Comparison of ENCODE assay signal across 10 cellular contexts in the genomic region with DNA sequence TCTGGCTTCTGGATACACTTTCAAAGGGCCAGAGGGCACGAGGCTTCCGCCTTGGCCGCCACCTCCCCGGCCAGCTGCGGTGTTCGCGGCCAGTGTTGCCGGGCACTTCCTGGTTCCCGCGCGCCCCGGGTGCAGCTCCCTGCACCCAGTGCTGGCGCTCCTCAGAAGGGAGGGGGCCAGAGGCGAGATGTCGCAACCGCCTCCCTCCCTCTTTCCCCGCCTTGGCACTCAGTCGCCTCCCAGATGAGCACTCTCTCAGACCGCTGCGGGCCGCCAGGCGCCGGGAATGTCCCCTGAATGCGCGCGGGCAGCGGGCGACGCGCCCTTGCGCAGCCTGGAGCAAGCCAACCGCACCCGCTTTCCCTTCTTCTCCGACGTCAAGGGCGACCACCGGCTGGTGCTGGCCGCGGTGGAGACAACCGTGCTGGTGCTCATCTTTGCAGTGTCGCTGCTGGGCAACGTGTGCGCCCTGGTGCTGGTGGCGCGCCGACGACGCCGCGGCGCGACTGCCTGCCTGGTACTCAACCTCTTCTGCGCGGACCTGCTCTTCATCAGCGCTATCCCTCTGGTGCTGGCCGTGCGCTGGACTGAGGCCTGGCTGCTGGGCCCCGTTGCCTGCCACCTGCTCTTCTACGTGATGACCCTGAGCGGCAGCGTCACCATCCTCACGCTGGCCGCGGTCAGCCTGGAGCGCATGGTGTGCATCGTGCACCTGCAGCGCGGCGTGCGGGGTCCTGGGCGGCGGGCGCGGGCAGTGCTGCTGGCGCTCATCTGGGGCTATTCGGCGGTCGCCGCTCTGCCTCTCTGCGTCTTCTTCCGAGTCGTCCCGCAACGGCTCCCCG. TPM values are rescaled to one million over a fixed set of nuclear protein-coding genes. Genes with fewer than 3 reads are reported as not detected.
DNase-seq lines count a peak whose midpoint lies in the region; ATAC-seq, FAIRE-seq and TF ChIP-seq lines count a peak whose summit lies in the region.
"Had no signal": no experiment of that assay in that cellular context is flagged by ENCODE, and none has a peak within 500 bp of the region (broad histone marks: within the 10 kb centered on the region; RNA-seq: fewer than 3 reads in every experiment).

TSS of gene FFAR4 (plus strand) at position 231 of the 842 bp plus-strand sequence. CDS start at position 287, 56 bp downstream.

- intact Hi-C loops in HepG2 (cut with micrococcal nuclease; ENCODE audit: unreplicated experiment) = no loop called here

- CTCF ChIA-PET in HepG2 (lab: Yijun Ruan, JAX; ENCODE audit: low intra/inter-chr PET ratio, low total read pairs) = no interaction called here
- CTCF ChIA-PET in activated naive CD4-positive, alpha-beta T cell treated with anti-CD3 and anti-CD28 coated beads, Interleukin-2, amount 10 ng/mL, durations not matched to agents 7 days and 5 days (lab: Charles Lee) = interaction anchor here (2.0 kb wide), 1 partner anchor 12 kb away, joined by 5 read pairs; no protein-coding TSS in a partner anchor

- H3K27ac ChIP-seq in HepG2 (ENCODE audit: extremely low read length, insufficient read depth, low read length) (no peak within 1 kb of the TSS), subcutaneous abdominal adipose tissue (ENCODE audit: low read depth, low read length) (peak within 1 kb of the TSS; percentile 37)

- WGBS in HepG2 (ENCODE audit: low lambda C conversion rate) = 7% methylated on average over 17 of the region's 85 CpGs

- BruUV-seq in HepG2 (replicated peaks; lab: Mats Ljungman, UMichigan) = no TSS peak

- no peak within 1 kb of the TSS for H3K27ac Mint-ChIP-seq in brain
- no peak within 1 kb of the TSS for H3K27ac Mint-ChIP-seq in activated naive CD4-positive, alpha-beta T cell treated with anti-CD3 and anti-CD28 coated beads, Interleukin-2, amount 10 ng/mL, durations not matched to agents 7 days and 5 days

- H3K4me1 Mint-ChIP-seq in brain = no peaks in the 10 kb centered on the region
- no peaks in the 10 kb centered on the region for H3K4me1 Mint-ChIP-seq in activated naive CD4-positive, alpha-beta T cell treated with anti-CD3 and anti-CD28 coated beads, Interleukin-2, amount 10 ng/mL, durations not matched to agents 7 days and 5 days

- H3K9me3 ChIP-seq in HepG2 (ENCODE audit: low read length) (no peaks in the 10 kb centered on the region), subcutaneous abdominal adipose tissue (ENCODE audit: control insufficient read depth in 5 of 5, low read length in 5 of 5) (no peaks in the 10 kb centered on the region)

- H3K4me3 ChIP-seq in HepG2 (replicated peaks in 1 of 3; ENCODE audit: insufficient read depth in 1 of 3, low read depth in 2 of 3, low read length in 3 of 3) = peak within 1 kb of the TSS in 2 of 3 experiments; percentile 36 to 52; a peak in 4 of 6 replicates
- peak within 1 kb of the TSS; percentile 61 to 83 (median 74) for H3K4me3 ChIP-seq in subcutaneous abdominal adipose tissue (ENCODE audit: low read depth in 1 of 5, low read length in 5 of 5)

- no peaks in the 10 kb centered on the region for H3K36me3 Mint-ChIP-seq in brain
- H3K36me3 Mint-ChIP-seq in activated naive CD4-positive, alpha-beta T cell treated with anti-CD3 and anti-CD28 coated beads, Interleukin-2, amount 10 ng/mL, durations not matched to agents 7 days and 5 days = no peaks in the 10 kb centered on the region

- POLR2A ChIA-PET in HepG2 (lab: Yijun Ruan, JAX) = no interaction called here

- TF ChIP-seq CTCF in brain (conservative IDR thresholded peaks at IDR 0.05) = no peak
- TF ChIP-seq CTCF in HepG2 (CRISPR knock-in tag; IDR thresholded peaks at IDR 0.05) = no peak

- H3K9me3 Mint-ChIP-seq in brain = peaks cover 0 to 3% (median 0%) of the 10 kb centered on the region in 5 experiments
- H3K9me3 Mint-ChIP-seq in activated naive CD4-positive, alpha-beta T cell treated with anti-CD3 and anti-CD28 coated beads, Interleukin-2, amount 10 ng/mL, durations not matched to agents 7 days and 5 days = no peaks in the 10 kb centered on the region

- no peak for TF ChIP-seq POLR2A in HepG2 (IDR thresholded peaks at IDR 0.05; ENCODE audit: insufficient read depth in 1 of 2, low read depth in 2 of 2, low read length in 2 of 2)

- H3K4me2 ChIP-seq in HepG2 (ENCODE audit: low read depth, low read length) = peak within 1 kb of the TSS; percentile 42; the same call in 1 of the 2 replicates

- H3K4me1 ChIP-seq in HepG2 (ENCODE audit: insufficient read depth, low read length) (no peaks in the 10 kb centered on the region), subcutaneous abdominal adipose tissue (ENCODE audit: control insufficient read depth in 5 of 5, insufficient read depth in 5 of 5, low read length in 5 of 5) (peaks cover 3 to 46% (median 26%) of the 10 kb centered on the region in 5 donors)

- in situ Hi-C loops in HepG2 (cut with HindIII; ENCODE audit: extremely low pct_ligation_motif_present, low pct_unique_long_range_greater_than_20kb) = no loop called here

- H3K36me3 ChIP-seq in HepG2 (replicated peaks in 1 of 2; ENCODE audit: control insufficient read depth in 1 of 2, insufficient read depth in 2 of 2, low read length in 2 of 2) (no peaks in the 10 kb centered on the region), subcutaneous abdominal adipose tissue (ENCODE audit: control insufficient read depth in 5 of 5, insufficient read depth in 5 of 5, low read length in 5 of 5) (no peaks in the 10 kb centered on the region)

- H3K79me2 ChIP-seq in HepG2 (ENCODE audit: insufficient read depth, low read length) = no peaks in the 10 kb centered on the region

- H3K9ac ChIP-seq in HepG2 (ENCODE audit: insufficient read depth, low read depth, low read length) (no peak within 1 kb of the TSS), subcutaneous abdominal adipose tissue (ENCODE audit: low read length in 5 of 5) (peak within 1 kb of the TSS in 1 of 5 donors; percentile 50)

- FAIRE-seq in HepG2 (lab: Jason Lieb, UNC) = no peak
- FAIRE-seq: A204.1 had no signal

- TF ChIP-seq EP300 in HepG2 (IDR thresholded peaks at IDR 0.05; ENCODE audit: low read depth in 2 of 2, low read length in 2 of 2) (no peak), HepG2 (CRISPR knock-in tag; IDR thresholded peaks at IDR 0.05; ENCODE audit: borderline replicate concordance) (no peak)

- H3K27me3 Mint-ChIP-seq in brain = peaks cover 79% of the 10 kb centered on the region
- H3K27me3 Mint-ChIP-seq in activated naive CD4-positive, alpha-beta T cell treated with anti-CD3 and anti-CD28 coated beads, Interleukin-2, amount 10 ng/mL, durations not matched to agents 7 days and 5 days = peaks cover 62% of the 10 kb centered on the region

- H4K20me1 ChIP-seq in HepG2 (ENCODE audit: insufficient read depth, low read length) = no peaks in the 10 kb centered on the region

- H2AFZ ChIP-seq in HepG2 (ENCODE audit: low read length) = no peak within 1 kb of the TSS

- DNase-seq in DMS153 (lab: John Stamatoyannopoulos, UW) (peak; percentile 38), DMS153 treated with DMSO at 0.1 percent for 48 hours (lab: John Stamatoyannopoulos, UW; ENCODE audit: unreplicated experiment) (no peak), HepG2 (ENCODE audit: low spot score) (no peak)
- no peak for DNase-seq in activated naive CD4-positive, alpha-beta T cell treated with anti-CD3 and anti-CD28 coated beads, Interleukin-2, amount 10 ng/mL, durations not matched to agents 7 days and 5 days
- DNase-seq: OCI-M1 had no signal

- H3K27me3 ChIP-seq in HepG2 (ENCODE audit: control insufficient read depth in 1 of 2, insufficient read depth in 2 of 2, low read length in 2 of 2) (peaks cover 4 to 49% of the 10 kb centered on the region in 2 experiments), subcutaneous abdominal adipose tissue (ENCODE audit: control insufficient read depth in 5 of 5, insufficient read depth in 4 of 5, low read length in 5 of 5) (peaks cover 0 to 21% (median 8%) of the 10 kb centered on the region in 5 donors)

- H3K4me3 Mint-ChIP-seq in brain = peak within 1 kb of the TSS; percentile 78 to 86 (median 81)
- no peak within 1 kb of the TSS for H3K4me3 Mint-ChIP-seq in activated naive CD4-positive, alpha-beta T cell treated with anti-CD3 and anti-CD28 coated beads, Interleukin-2, amount 10 ng/mL, durations not matched to agents 7 days and 5 days

- TF ChIP-seq RAD21 in HepG2 (CRISPR knock-in tag; IDR thresholded peaks at IDR 0.05) = no peak

- ATAC-seq in HepG2 (peak; percentile 67), HG03280 (IDR thresholded peaks at IDR 0.05; ENCODE audit: unreplicated experiment) (no peak), GM19467 (IDR thresholded peaks at IDR 0.05; ENCODE audit: unreplicated experiment) (no peak)

TF ChIP-seq in HepG2, 621 proteins besides CTCF, POLR2A, EP300 and RAD21 (continues in another document):
- TF ChIP-seq MTF2 (CRISPR knock-in tag; IDR thresholded peaks at IDR 0.05; ENCODE audit: borderline replicate concordance) (peak; percentile 83; the same call in 1 of the 2 replicates), GATAD1 (CRISPR knock-in tag; IDR thresholded peaks at IDR 0.05) (no peak), HNRNPLL (IDR thresholded peaks at IDR 0.05; ENCODE audit: low read depth, low read length, poor library complexity, severe bottlenecking) (peak; percentile 28)

RNA-seq across cellular contexts. Expression of gene FFAR4, which starts in this region (rescaled TPM):
- polyA plus RNA-seq in brain (ENCODE audit: insufficient read depth, low read depth, low replicate concordance) (0.78 TPM), HepG2 (2011; rRNA removed) (0.09 and 0.17 TPM in 2 replicates)
- total RNA-seq in HepG2 (2016; rRNA removed; fragmentation: Illumina TruSeq; extraction: Trizol) = not detected in 2 replicates
- total RNA-seq in HepG2 (2016; cell fraction: cytosol; rRNA removed; fragmentation: Illumina TruSeq; extraction: Trizol; ENCODE audit: low read depth) = not detected in 2 replicates
- not detected in 2 replicates for total RNA-seq in HepG2 (2016; cell fraction: insoluble cytoplasmic fraction; rRNA removed; fragmentation: Illumina TruSeq; extraction: Trizol)
- not detected in 2 replicates for total RNA-seq in HepG2 (2016; cell fraction: membrane; rRNA removed; fragmentation: Illumina TruSeq; extraction: Trizol)
- not detected in 2 replicates for total RNA-seq in HepG2 (2016; cell fraction: nucleus; rRNA removed; fragmentation: Illumina TruSeq; extraction: Trizol)
- 0.08 TPM in 1 of 2 replicates, not detected in the other for polyA plus RNA-seq in HepG2 (2011; cell fraction: cytosol; rRNA removed)
- not detected in 2 replicates for polyA plus RNA-seq in HepG2 (2011; cell fraction: nucleus; rRNA removed)
- polyA plus RNA-seq in HepG2 (2012) = not detected in 2 replicates
- polyA plus RNA-seq in HepG2 (2016; cell fraction: cytosol; fragmentation: Illumina TruSeq; extraction: Trizol; ENCODE audit: low read depth) = not detected in 2 replicates
- not detected in 2 replicates for polyA plus RNA-seq in HepG2 (2016; cell fraction: insoluble cytoplasmic fraction; fragmentation: Illumina TruSeq; extraction: Trizol; ENCODE audit: low read depth)
- polyA plus RNA-seq in HepG2 (2016; cell fraction: membrane; fragmentation: Illumina TruSeq; extraction: Trizol; ENCODE audit: low read depth) = not detected in 2 replicates
- not detected in 2 replicates for polyA plus RNA-seq in HepG2 (2016; cell fraction: nucleus; fragmentation: Illumina TruSeq; extraction: Trizol; ENCODE audit: insufficient read depth, low read depth)
- polyA minus RNA-seq in HepG2 (2011; rRNA and poly(A)+ RNA removed; ENCODE audit: low replicate concordance) = not detected in 2 replicates
- polyA minus RNA-seq in HepG2 (2011; cell fraction: cytosol; rRNA and poly(A)+ RNA removed) = not detected in 2 replicates
- 0.77 and 0.87 TPM in 2 replicates for polyA minus RNA-seq in HepG2 (2011; cell fraction: nucleus; rRNA and poly(A)+ RNA removed)

Comparison
In these comparisons a context has a peak if more than half of its experiments do, and no peak if none do; other contexts are left out.
1. Peak in ATAC-seq, H3K4me3 ChIP-seq and H3K4me2 ChIP-seq in HepG2; RNA of the gene not detected or under 1 TPM.